ENCODE assay signal across 1 cellular context in genomic region chr22:40498454-40499186, GRCh38.
TF ChIP-seq lines count a peak whose summit lies in the region.

No MANE protein-coding gene starts in this region.

TF ChIP-seq in HepG2, 621 proteins besides CTCF, POLR2A, EP300 and RAD21 (continued from another document and continues in another):
- TF ChIP-seq GLMP (CRISPR knock-in tag; IDR thresholded peaks at IDR 0.05; ENCODE audit: borderline replicate concordance) (no peak), POLR2AphosphoS2 (IDR thresholded peaks at IDR 0.05; ENCODE audit: low read depth, low read length) (no peak), ISL2 (CRISPR knock-in tag; IDR thresholded peaks at IDR 0.05) (peak; percentile 82; the same call in 1 of the 2 replicates), NFE2L2 (IDR thresholded peaks at IDR 0.05; ENCODE audit: low read length) (no peak), ZNF292 (CRISPR knock-in tag; IDR thresholded peaks at IDR 0.05; ENCODE audit: borderline replicate concordance, low read depth) (peak; percentile 55; the same call in 1 of the 2 replicates), ZBTB14 (CRISPR knock-in tag; IDR thresholded peaks at IDR 0.05) (no peak), SP1 (IDR thresholded peaks at IDR 0.05) (no peak), SP1 (CRISPR knock-in tag; IDR thresholded peaks at IDR 0.05) (no peak), PHF5A (CRISPR knock-in tag; IDR thresholded peaks at IDR 0.05; ENCODE audit: low read depth, unreplicated experiment) (peak; percentile 43), KDM6A (CRISPR knock-in tag; IDR thresholded peaks at IDR 0.05; ENCODE audit: low read depth) (no peak), NFE2L1 (CRISPR knock-in tag; IDR thresholded peaks at IDR 0.05; ENCODE audit: borderline replicate concordance) (no peak), ZBTB33 (CRISPR knock-in tag; IDR thresholded peaks at IDR 0.05) (0 out of 2 replicates have a peak, but pooled peaks have one; percentile 19), FIP1L1 (IDR thresholded peaks at IDR 0.05; ENCODE audit: borderline replicate concordance, insufficient read depth, low read depth, low read length) (no peak), MLLT10 (CRISPR knock-in tag; IDR thresholded peaks at IDR 0.05) (no peak), ZNF841 (CRISPR knock-in tag; IDR thresholded peaks at IDR 0.05; ENCODE audit: borderline replicate concordance) (no peak), GATA4 (IDR thresholded peaks at IDR 0.05; ENCODE audit: borderline replicate concordance, low read depth) (peak; percentile 74; the same call in 1 of the 2 replicates), ZNF20 (CRISPR knock-in tag; IDR thresholded peaks at IDR 0.05) (no peak), SP4 (CRISPR knock-in tag; IDR thresholded peaks at IDR 0.05) (no peak), EHMT2 (IDR thresholded peaks at IDR 0.05; ENCODE audit: borderline replicate concordance, low read depth, low read length) (peak; percentile 55; the same call in 1 of the 2 replicates), ZKSCAN1 (IDR thresholded peaks at IDR 0.05; ENCODE audit: low read length) (no peak), ZNF749 (CRISPR knock-in tag; IDR thresholded peaks at IDR 0.05; ENCODE audit: borderline replicate concordance) (no peak), CHD4 (IDR thresholded peaks at IDR 0.05; ENCODE audit: borderline replicate concordance, low read length) (peak; percentile 78; the same call in 1 of the 2 replicates), ZNF776 (CRISPR knock-in tag; IDR thresholded peaks at IDR 0.05) (no peak), ATF1 (CRISPR knock-in tag; IDR thresholded peaks at IDR 0.05) (peak; percentile 72; the same call in 1 of the 2 replicates), ZIK1 (CRISPR knock-in tag; IDR thresholded peaks at IDR 0.05; ENCODE audit: borderline replicate concordance, low read depth) (no peak), ZNF574 (CRISPR knock-in tag; IDR thresholded peaks at IDR 0.05) (0 out of 2 replicates have a peak, but pooled peaks have one; percentile 47), MXD1 (CRISPR knock-in tag; IDR thresholded peaks at IDR 0.05) (no peak), ZNF333 (CRISPR knock-in tag; IDR thresholded peaks at IDR 0.05; ENCODE audit: borderline replicate concordance) (no peak), ZNF691 (CRISPR knock-in tag; IDR thresholded peaks at IDR 0.05; ENCODE audit: borderline replicate concordance, low read depth) (no peak; the same call in 1 of the 2 replicates), MAF1 (CRISPR knock-in tag; IDR thresholded peaks at IDR 0.05; ENCODE audit: borderline replicate concordance) (no peak), KMT2B (CRISPR knock-in tag; IDR thresholded peaks at IDR 0.05) (no peak), PREB (CRISPR knock-in tag; IDR thresholded peaks at IDR 0.05) (no peak), ZNF512 (CRISPR knock-in tag; IDR thresholded peaks at IDR 0.05) (no peak), KLF16 (CRISPR knock-in tag; IDR thresholded peaks at IDR 0.05) (peak in 1 of 2 experiments; percentile 61; a peak in 1 of 4 replicates), KMT2A (CRISPR knock-in tag; IDR thresholded peaks at IDR 0.05) (no peak), SP5 (CRISPR knock-in tag; IDR thresholded peaks at IDR 0.05; ENCODE audit: borderline replicate concordance, low read depth) (peak; percentile 72), SPEN (CRISPR knock-in tag; IDR thresholded peaks at IDR 0.05; ENCODE audit: low read depth) (no peak), ZKSCAN8 (CRISPR knock-in tag; IDR thresholded peaks at IDR 0.05; ENCODE audit: borderline replicate concordance) (peak; percentile 76; the same call in 1 of the 2 replicates), FOSL2 (CRISPR knock-in tag; IDR thresholded peaks at IDR 0.05) (peak; percentile 100), ZNF383 (CRISPR knock-in tag; IDR thresholded peaks at IDR 0.05; ENCODE audit: borderline replicate concordance) (no peak), ETV5 (CRISPR knock-in tag; IDR thresholded peaks at IDR 0.05; ENCODE audit: borderline replicate concordance) (peak; percentile 55; the same call in 1 of the 2 replicates), KLF6 (CRISPR knock-in tag; IDR thresholded peaks at IDR 0.05) (peak; percentile 54; the same call in 1 of the 2 replicates), TBL1XR1 (IDR thresholded peaks at IDR 0.05; ENCODE audit: borderline replicate concordance, low read length, partially characterized antibody) (peak; percentile 85), ZBTB3 (CRISPR knock-in tag; IDR thresholded peaks at IDR 0.05; ENCODE audit: borderline replicate concordance, low read depth) (no peak; the same call in 1 of the 2 replicates), ZBTB38 (CRISPR knock-in tag; IDR thresholded peaks at IDR 0.05) (no peak), ZNF816 (CRISPR knock-in tag; IDR thresholded peaks at IDR 0.05; ENCODE audit: borderline replicate concordance) (no peak), ZNF224 (CRISPR knock-in tag; IDR thresholded peaks at IDR 0.05) (no peak), PRDM15 (CRISPR knock-in tag; IDR thresholded peaks at IDR 0.05) (no peak), RBM39 (IDR thresholded peaks at IDR 0.05; ENCODE audit: low read depth, low read length, poor library complexity, severe bottlenecking) (no peak), ZNF460 (CRISPR knock-in tag; IDR thresholded peaks at IDR 0.05; ENCODE audit: borderline replicate concordance) (no peak), ZNF275 (CRISPR knock-in tag; IDR thresholded peaks at IDR 0.05; ENCODE audit: borderline replicate concordance) (no peak), ONECUT2 (CRISPR knock-in tag; IDR thresholded peaks at IDR 0.05) (no peak), NR2F6 (IDR thresholded peaks at IDR 0.05) (peak; percentile 50; the same call in 1 of the 2 replicates), NR2F6 (CRISPR knock-in tag; IDR thresholded peaks at IDR 0.05) (peak; percentile 71)
